In genomic region chr16:4487955-4488481, GRCh38 we compare ENCODE assay signal across 11 cellular contexts. TPM values are rescaled to one million over a fixed set of nuclear protein-coding genes. Genes with fewer than 3 reads are reported as not detected.
DNase-seq lines count a peak whose midpoint lies in the region; ATAC-seq lines count a peak whose summit lies in the region.
"Had no signal": no experiment of that assay in that cellular context is flagged by ENCODE, and none has a peak within 500 bp of the region (broad histone marks: within the 10 kb centered on the region; RNA-seq: fewer than 3 reads in every experiment).

No MANE protein-coding gene starts in this region.

- peaks cover 69% of the 10 kb centered on the region for H3K4me1 Mint-ChIP-seq in activated naive CD4-positive, alpha-beta T cell treated with anti-CD3 and anti-CD28 coated beads, Interleukin-2, amount 10 ng/mL, durations not matched to agents 7 days and 5 days
- H3K4me1 Mint-ChIP-seq in immature natural killer cell: peaks cover 57 to 60% of the 10 kb centered on the region in 2 donors

- CTCF ChIA-PET in activated naive CD4-positive, alpha-beta T cell treated with anti-CD3 and anti-CD28 coated beads, Interleukin-2, amount 10 ng/mL, durations not matched to agents 7 days and 5 days (lab: Charles Lee): interaction anchor here (0.7 to 2.0 kb wide), 4 partner anchors 10 to 129 kb away, joined by 3 to 10 read pairs (median 6); partner anchors contain the start of gene HMOX2

- H3K9me3 Mint-ChIP-seq in activated naive CD4-positive, alpha-beta T cell treated with anti-CD3 and anti-CD28 coated beads, Interleukin-2, amount 10 ng/mL, durations not matched to agents 7 days and 5 days: no peaks in the 10 kb centered on the region
- no peaks in the 10 kb centered on the region for H3K9me3 Mint-ChIP-seq in activated naive CD4-positive, alpha-beta T cell treated with anti-CD3 and anti-CD28 coated beads, Interleukin-2, amount 50 U/mL, for 72 hours
- H3K9me3 Mint-ChIP-seq in immature natural killer cell: no peaks in the 10 kb centered on the region
- H3K9me3 Mint-ChIP-seq: CD14-positive monocyte had no signal

- H3K27me3 Mint-ChIP-seq in activated naive CD4-positive, alpha-beta T cell treated with anti-CD3 and anti-CD28 coated beads, Interleukin-2, amount 10 ng/mL, durations not matched to agents 7 days and 5 days: no peaks in the 10 kb centered on the region
- peaks cover 0 to 4% (median 4%) of the 10 kb centered on the region in 3 donors for H3K27me3 Mint-ChIP-seq in immature natural killer cell (ENCODE audit: low read depth in 3 of 3)

- peak; percentile 31 for DNase-seq in activated naive CD4-positive, alpha-beta T cell treated with anti-CD3 and anti-CD28 coated beads, Interleukin-2, amount 10 ng/mL, durations not matched to agents 7 days and 5 days
- no peak for DNase-seq in activated naive CD4-positive, alpha-beta T cell treated with Interleukin-2 at 50 U/mL for 16 hours
- no peak for DNase-seq in activated naive CD4-positive, alpha-beta T cell treated with anti-CD3 and anti-CD28 coated beads, Interleukin-2, amount 50 U/mL, for 72 hours (ENCODE audit: low spot score in 2 of 2)
- no peak for DNase-seq in immature natural killer cell
- peak; percentile 41 for DNase-seq in stromal cell of bone marrow (ENCODE audit: low read depth)
- no peak for DNase-seq in hippocampal formation (lab: John Stamatoyannopoulos, UW)
- DNase-seq in islet precursor cell: no peak
- DNase-seq: PC-9 had no signal

- H3K4me3 Mint-ChIP-seq in activated naive CD4-positive, alpha-beta T cell treated with anti-CD3 and anti-CD28 coated beads, Interleukin-2, amount 10 ng/mL, durations not matched to agents 7 days and 5 days: peak overlapping the region; percentile 64
- peak overlapping the region; percentile 65 to 81 (median 77) for H3K4me3 Mint-ChIP-seq in immature natural killer cell
- H3K4me3 Mint-ChIP-seq: CD14-positive monocyte had no signal

- peaks cover 50% of the 10 kb centered on the region for H3K36me3 Mint-ChIP-seq in activated naive CD4-positive, alpha-beta T cell treated with anti-CD3 and anti-CD28 coated beads, Interleukin-2, amount 10 ng/mL, durations not matched to agents 7 days and 5 days
- peaks cover 10 to 23% of the 10 kb centered on the region in 2 donors for H3K36me3 Mint-ChIP-seq in activated naive CD4-positive, alpha-beta T cell treated with anti-CD3 and anti-CD28 coated beads, Interleukin-2, amount 50 U/mL, for 72 hours
- peaks cover 7 to 24% (median 10%) of the 10 kb centered on the region in 3 donors for H3K36me3 Mint-ChIP-seq in immature natural killer cell

- H3K27ac Mint-ChIP-seq in activated naive CD4-positive, alpha-beta T cell treated with anti-CD3 and anti-CD28 coated beads, Interleukin-2, amount 10 ng/mL, durations not matched to agents 7 days and 5 days: peak overlapping the region; percentile 96
- H3K27ac Mint-ChIP-seq in activated naive CD4-positive, alpha-beta T cell treated with anti-CD3 and anti-CD28 coated beads, Interleukin-2, amount 50 U/mL, for 72 hours: peak overlapping the region; percentile 88 to 97
- H3K27ac Mint-ChIP-seq in immature natural killer cell: peak overlapping the region; percentile 86 to 98 (median 93)

- ATAC-seq in activated naive CD4-positive, alpha-beta T cell treated with anti-CD3 and anti-CD28 coated beads, Interleukin-2, amount 50 U/mL, for 72 hours: peak; percentile 65
- ATAC-seq in HG02623 (IDR thresholded peaks at IDR 0.05; ENCODE audit: unreplicated experiment): no peak
- ATAC-seq: K562 had no signal

RNA-seq across cellular contexts. Expression of gene HMOX2, which starts 11.8 kb away (rescaled TPM):
- 10 to 100 TPM; 32.5 to 56.4 TPM for total RNA-seq in activated naive CD4-positive, alpha-beta T cell treated with anti-CD3 and anti-CD28 coated beads, Interleukin-2, amount 50 U/mL, for 72 hours
- 100 to 1,000 TPM; 130 to 225 (median 196) TPM for polyA plus RNA-seq in immature natural killer cell

RNA-seq across cellular contexts. Expression of gene NMRAL1, which starts 13.6 kb away (rescaled TPM):
- 10 to 100 TPM; 30.5 to 42.8 TPM for total RNA-seq in activated naive CD4-positive, alpha-beta T cell treated with anti-CD3 and anti-CD28 coated beads, Interleukin-2, amount 50 U/mL, for 72 hours
- 10 to 100 TPM; 46.1 to 65.3 (median 60.7) TPM for polyA plus RNA-seq in immature natural killer cell

RNA-seq across cellular contexts. Expression of gene CDIP1, which starts 50.6 kb away (rescaled TPM):
- 10 to 100 TPM; 27.5 to 32.9 TPM for total RNA-seq in activated naive CD4-positive, alpha-beta T cell treated with anti-CD3 and anti-CD28 coated beads, Interleukin-2, amount 50 U/mL, for 72 hours
- 10 to 100 TPM; 26.9 to 51.9 (median 47.8) TPM for polyA plus RNA-seq in immature natural killer cell
- polyA plus RNA-seq: K562 had no signal

Comparison
In these comparisons a context has a peak if more than half of its experiments do, and no peak if none do; other contexts are left out.
1. DNase-seq: peak in activated naive CD4-positive, alpha-beta T cell treated with anti-CD3 and anti-CD28 coated beads, Interleukin-2, amount 10 ng/mL, durations not matched to agents 7 days and 5 days (single experiment) and stromal cell of bone marrow (single experiment); none in activated naive CD4-positive, alpha-beta T cell treated with Interleukin-2 at 50 U/mL for 16 hours (single experiment), activated naive CD4-positive, alpha-beta T cell treated with anti-CD3 and anti-CD28 coated beads, Interleukin-2, amount 50 U/mL, for 72 hours (0 of 2), immature natural killer cell (0 of 3), hippocampal formation (0 of 2) and islet precursor cell (single experiment).
2. Peak in every context shown above with its lines, with median percentiles within 50 percentile points of each other: H3K27ac Mint-ChIP-seq.